9 cellular contexts compared by ENCODE assay signal in genomic region chr7:91267558-91267955, GRCh38. TPM values are rescaled to one million over a fixed set of nuclear protein-coding genes. Genes with fewer than 3 reads are reported as not detected.
DNase-seq lines count a peak whose midpoint lies in the region; ATAC-seq and TF ChIP-seq lines count a peak whose summit lies in the region.
"Had no signal": no experiment of that assay in that cellular context is flagged by ENCODE, and none has a peak within 500 bp of the region (broad histone marks: within the 10 kb centered on the region; RNA-seq: fewer than 3 reads in every experiment).

No MANE protein-coding gene starts in this region.

- CTCF ChIA-PET in HEK293 (lab: Yijun Ruan, JAX) = no interaction called here
- CTCF ChIA-PET in mammary epithelial cell (lab: Charles Lee; ENCODE audit: low non-redundant PET) = interaction anchor here (0.6 kb wide), 1 partner anchor 28 kb away, joined by 3 read pairs; no protein-coding TSS in a partner anchor

- H3K27me3 ChIP-seq in mammary epithelial cell (ENCODE audit: insufficient read depth, low read length) (no peaks in the 10 kb centered on the region), subcutaneous abdominal adipose tissue (ENCODE audit: control insufficient read depth in 5 of 5, insufficient read depth in 4 of 5, low read length in 5 of 5) (no peaks in the 10 kb centered on the region)

- dilution Hi-C loops in mammary epithelial cell (cut with HindIII; ENCODE audit: low sequenced_read_pairs) = no loop called here

- peaks cover 0 to 8% of the 10 kb centered on the region in 2 experiments; a peak in 1 of 3 replicates for H3K36me3 ChIP-seq in HEK293 (ENCODE audit: control insufficient read depth in 2 of 2, insufficient read depth in 1 of 2, low read length in 2 of 2)
- no peaks in the 10 kb centered on the region for H3K36me3 ChIP-seq in mammary epithelial cell (ENCODE audit: insufficient read depth, low read length)
- no peaks in the 10 kb centered on the region for H3K36me3 ChIP-seq in subcutaneous abdominal adipose tissue (ENCODE audit: control insufficient read depth in 5 of 5, insufficient read depth in 5 of 5, low read length in 5 of 5)

- H3K79me2 ChIP-seq in mammary epithelial cell (ENCODE audit: insufficient read depth, low read length) = peaks cover 13% of the 10 kb centered on the region

- no peaks in the 10 kb centered on the region for H3K4me1 ChIP-seq in HEK293 (ENCODE audit: control insufficient read depth, insufficient read depth, low read length)
- H3K4me1 ChIP-seq in mammary epithelial cell (ENCODE audit: insufficient read depth, low read length) = peaks cover 22% of the 10 kb centered on the region
- peaks cover 0 to 42% (median 36%) of the 10 kb centered on the region in 5 donors for H3K4me1 ChIP-seq in subcutaneous abdominal adipose tissue (ENCODE audit: control insufficient read depth in 5 of 5, insufficient read depth in 5 of 5, low read length in 5 of 5)

- no peaks in the 10 kb centered on the region for H4K20me1 ChIP-seq in mammary epithelial cell (ENCODE audit: insufficient read depth, low read length)

- H2AFZ ChIP-seq in mammary epithelial cell (ENCODE audit: low read depth, low read length) = peak overlapping the region; percentile 83

- intact Hi-C loops in mammary epithelial cell (cut with micrococcal nuclease) = no loop called here

- H3K9me3 ChIP-seq in HEK293 (ENCODE audit: control insufficient read depth, insufficient read depth, low read depth, low read length) (no peaks in the 10 kb centered on the region), mammary epithelial cell (replicated peaks; ENCODE audit: insufficient read depth, low read length) (no peaks in the 10 kb centered on the region), subcutaneous abdominal adipose tissue (ENCODE audit: control insufficient read depth in 5 of 5, low read length in 5 of 5) (no peaks in the 10 kb centered on the region)

- DNase-seq in mammary epithelial cell = peak; percentile 44
- peak; percentile 34 for DNase-seq in left kidney (ENCODE audit: low read depth, low spot score)
- no peak for DNase-seq in stimulated activated naive CD8-positive, alpha-beta T cell treated with anti-CD3 and anti-CD28 coated beads, Interleukin-15, Interleukin-2, amounts not matched to agents 100 U/mL and 50 U/mL, for 24 hours
- no peak for DNase-seq in stimulated activated CD4-positive, alpha-beta T cell treated with anti-CD3 and anti-CD28 coated beads, Interleukin-4, amount 100 ng/mL, for 4 hours
- DNase-seq in activated CD8-positive, alpha-beta memory T cell treated with anti-CD3 and anti-CD28 coated beads for 24 hours = no peak
- no peak for DNase-seq in DMS53 (lab: John Stamatoyannopoulos, UW)
- DNase-seq: activated naive CD4-positive, alpha-beta T cell treated with anti-CD3 and anti-CD28 coated beads for 36 hours had no signal

- POLR2A ChIA-PET in HEK293 (lab: Yijun Ruan, JAX) = no interaction called here

- peak overlapping the region; percentile 91 for H3K4me2 ChIP-seq in mammary epithelial cell (ENCODE audit: insufficient read depth, low read depth, low read length)

- H3K9ac ChIP-seq in mammary epithelial cell (ENCODE audit: insufficient read depth, low read length) (no peak overlapping the region), subcutaneous abdominal adipose tissue (ENCODE audit: low read length in 5 of 5) (peak overlapping the region in 1 of 5 donors; percentile 41)

- ATAC-seq in stimulated activated naive CD8-positive, alpha-beta T cell treated with anti-CD3 and anti-CD28 coated beads, Interleukin-15, Interleukin-2, amounts not matched to agents 100 U/mL and 50 U/mL, for 24 hours = no peak

- H3K4me3 ChIP-seq in HEK293 (ENCODE audit: low read depth, low read length) (peak overlapping the region; percentile 9), mammary epithelial cell (replicated peaks in 1 of 3; ENCODE audit: insufficient read depth in 1 of 3, low read depth in 2 of 3, low read length in 3 of 3) (peak overlapping the region; percentile 25 to 42 (median 41)), subcutaneous abdominal adipose tissue (ENCODE audit: low read depth in 1 of 5, low read length in 5 of 5) (peak overlapping the region; percentile 27 to 98 (median 93))

- no TSS peak for BruUV-seq in mammary epithelial cell (replicated peaks; lab: Mats Ljungman, UMichigan)

- no peak for TF ChIP-seq CTCF in HEK293 (tag by site-specific recombination; IDR thresholded peaks at IDR 0.05)
- no peak for TF ChIP-seq CTCF in mammary epithelial cell (conservative IDR thresholded peaks at IDR 0.05 in 1 of 2, IDR thresholded peaks at IDR 0.05 in 1 of 2; ENCODE audit: extremely low read depth in 1 of 2, insufficient read depth in 1 of 2, low read depth in 1 of 2, low read length in 2 of 2)

- WGBS in mammary epithelial cell (ENCODE audit: low coverage, missing lambda C conversion rate) = 11% methylated on average over 6 of the region's 7 CpGs

- no peak overlapping the region for H3K27ac ChIP-seq in HEK293 (ENCODE audit: extremely low read depth, low read depth, low read length)
- H3K27ac ChIP-seq in mammary epithelial cell (ENCODE audit: insufficient read depth, low read depth, low read length) = no peak overlapping the region
- H3K27ac ChIP-seq in subcutaneous abdominal adipose tissue (ENCODE audit: low read depth, low read length) = no peak overlapping the region

- in situ Hi-C loops in mammary epithelial cell (cut with MboI; ENCODE audit: low sequenced_read_pairs in 2 of 2) = loop anchor here in 1 of 2 donors (10.0 kb wide), 1 partner anchor 183 kb away; no protein-coding TSS in a partner anchor

TF ChIP-seq in HEK293, 187 proteins besides CTCF, POLR2A, EP300 and RAD21:
- peak; percentile 60 for TF ChIP-seq ZFHX2 (tag by site-specific recombination; conservative IDR thresholded peaks at IDR 0.05)
- no peak for TF ChIP-seq ZNF19 (tag by site-specific recombination; IDR thresholded peaks at IDR 0.05; ENCODE audit: low read depth)
- TF ChIP-seq KLF17 (tag by site-specific recombination; IDR thresholded peaks at IDR 0.05) = 0 out of 2 replicates have a peak, but pooled peaks have one; percentile 26
- TF ChIP-seq EGR2 (tag by site-specific recombination; IDR thresholded peaks at IDR 0.05; ENCODE audit: low read depth) = peak; percentile 37; the same call in 1 of the 2 replicates
- TF ChIP-seq ZNF623 (tag by site-specific recombination; IDR thresholded peaks at IDR 0.05) = no peak
- no peak for TF ChIP-seq ZNF549 (tag by site-specific recombination; IDR thresholded peaks at IDR 0.05)
- no peak for TF ChIP-seq ZNF24 (tag by site-specific recombination; IDR thresholded peaks at IDR 0.05)
- TF ChIP-seq ZNF513 (tag by site-specific recombination; IDR thresholded peaks at IDR 0.05) = no peak
- no peak for TF ChIP-seq HOXC10 (CRISPR knock-in tag; IDR thresholded peaks at IDR 0.05)
- TF ChIP-seq TCF7L2 (IDR thresholded peaks at IDR 0.05; ENCODE audit: borderline replicate concordance, low read depth, low read length) = no peak

RNA-seq across cellular contexts. Expression of gene FZD1, which starts 3.3 kb away (rescaled TPM):
- total RNA-seq in mammary epithelial cell = 10 to 100 TPM in 1 of 2 donors, 1 to 10 TPM in 1; 3.0 to 17.7 TPM
- polyA plus RNA-seq in mammary epithelial cell = 3.0 TPM
- polyA minus RNA-seq in mammary epithelial cell = 1.7 TPM

Comparison
In these comparisons a context has a peak if more than half of its experiments do, and no peak if none do; other contexts are left out.
1. H3K4me3 ChIP-seq: peak in every context shown above with its lines; median percentile 93 in subcutaneous abdominal adipose tissue; 41 in mammary epithelial cell; 9 in HEK293.
2. DNase-seq: peak in mammary epithelial cell (single experiment) and left kidney (single experiment); none in stimulated activated naive CD8-positive, alpha-beta T cell treated with anti-CD3 and anti-CD28 coated beads, Interleukin-15, Interleukin-2, amounts not matched to agents 100 U/mL and 50 U/mL, for 24 hours (single experiment), stimulated activated CD4-positive, alpha-beta T cell treated with anti-CD3 and anti-CD28 coated beads, Interleukin-4, amount 100 ng/mL, for 4 hours (0 of 2), activated CD8-positive, alpha-beta memory T cell treated with anti-CD3 and anti-CD28 coated beads for 24 hours (single experiment) and DMS53 (single experiment).